16 cellular contexts compared by ENCODE assay signal in the genomic region with DNA sequence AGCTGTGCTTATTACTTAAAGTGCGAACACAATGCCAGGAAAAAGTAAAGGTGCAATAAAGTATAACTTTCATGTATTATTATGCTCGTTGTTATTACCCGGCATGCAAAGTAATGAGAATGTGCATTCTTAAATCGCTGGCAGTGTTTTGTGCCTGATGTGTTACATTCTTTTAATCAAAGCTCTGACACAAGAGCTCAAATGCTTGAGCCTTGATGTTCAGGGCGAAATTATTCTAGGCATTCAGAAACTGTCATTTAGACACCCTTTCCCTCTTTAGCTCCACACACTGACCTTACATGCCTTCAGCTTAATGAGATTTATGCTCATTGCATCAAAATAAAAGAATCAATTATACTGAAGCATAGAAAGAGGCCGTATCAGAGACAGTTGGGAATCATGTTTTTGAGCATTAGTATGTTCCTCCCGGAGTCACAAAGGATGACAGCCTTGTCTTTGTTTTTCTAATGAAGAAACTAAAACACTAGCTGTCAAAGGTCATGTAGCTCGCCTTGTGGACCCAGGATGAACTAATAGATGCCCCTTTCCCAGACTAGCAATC. TPM values are rescaled to one million over a fixed set of nuclear protein-coding genes. Genes with fewer than 3 reads are reported as not detected.
DNase-seq lines count a peak whose midpoint lies in the region; ATAC-seq and TF ChIP-seq lines count a peak whose summit lies in the region.
"Had no signal": no experiment of that assay in that cellular context is flagged by ENCODE, and none has a peak within 500 bp of the region (broad histone marks: within the 10 kb centered on the region; RNA-seq: fewer than 3 reads in every experiment).

No MANE protein-coding gene starts in this region.

- TF ChIP-seq CTCF in BE2C (IDR thresholded peaks at IDR 0.05; ENCODE audit: low read depth, low read length): no peak
- TF ChIP-seq CTCF in Calu3 (IDR thresholded peaks at IDR 0.05; ENCODE audit: unreplicated experiment): no peak

- WGBS in mesenchymal stem cell: 95% methylated on average over 8 of the region's 8 CpGs

- CTCF ChIA-PET in Calu3 (lab: Charles Lee): no interaction called here

- H2AFZ ChIP-seq in mesenchymal stem cell (ENCODE audit: low read depth, low read length): no peak overlapping the region

- no peak overlapping the region for H3K9ac ChIP-seq in mesenchymal stem cell (ENCODE audit: low read length)

- no peaks in the 10 kb centered on the region for H3K9me3 Mint-ChIP-seq in Calu3 (ENCODE audit: low read depth, unreplicated experiment)
- H3K9me3 Mint-ChIP-seq: H9 had no signal

- peaks cover 37 to 96% of the 10 kb centered on the region in 2 experiments for H3K36me3 ChIP-seq in mesenchymal stem cell (ENCODE audit: control insufficient read depth in 1 of 2, insufficient read depth in 2 of 2, low read depth in 1 of 2, low read length in 2 of 2)
- H3K36me3 ChIP-seq in BE2C: no peaks in the 10 kb centered on the region

- no peak overlapping the region for H2AK5ac ChIP-seq in mesenchymal stem cell (ENCODE audit: low read length, severe bottlenecking)

- no peak overlapping the region for H3K23ac ChIP-seq in mesenchymal stem cell (ENCODE audit: low read length in 2 of 2)

- H2BK15ac ChIP-seq in mesenchymal stem cell (ENCODE audit: low read depth, poor library complexity, severe bottlenecking): no peak overlapping the region

- no peak for ATAC-seq in HG03175 (IDR thresholded peaks at IDR 0.05; ENCODE audit: unreplicated experiment)
- ATAC-seq: PC-3 had no signal

- H3K36me3 Mint-ChIP-seq in Calu3 (ENCODE audit: insufficient read depth, unreplicated experiment): peaks cover 5% of the 10 kb centered on the region

- no peak overlapping the region for H3K4me3 ChIP-seq in mesenchymal stem cell (ENCODE audit: insufficient read depth in 1 of 2, low read depth in 1 of 2, low read length in 2 of 2)
- no peak overlapping the region for H3K4me3 ChIP-seq in BE2C (ENCODE audit: low read depth, low read length)
- H3K4me3 ChIP-seq: SJCRH30 had no signal

- H2BK12ac ChIP-seq in mesenchymal stem cell (ENCODE audit: low read length in 2 of 2): no peak overlapping the region

- no peaks in the 10 kb centered on the region for H3K27me3 ChIP-seq in mesenchymal stem cell (ENCODE audit: control insufficient read depth in 1 of 2, insufficient read depth in 1 of 2, low read length in 2 of 2)
- H3K27me3 ChIP-seq in BE2C: no peaks in the 10 kb centered on the region
- H3K27me3 ChIP-seq: SJCRH30 had no signal

- no TSS peak for BruUV-seq in Calu3 (replicated peaks; lab: Mats Ljungman, UMichigan)

- peaks cover 27% of the 10 kb centered on the region for H3K79me1 ChIP-seq in mesenchymal stem cell (replicated peaks; ENCODE audit: low read length, poor library complexity, severe bottlenecking)

- no peak overlapping the region for H3K18ac ChIP-seq in mesenchymal stem cell (ENCODE audit: low read depth in 1 of 2, low read length in 2 of 2)

- H3K4ac ChIP-seq in mesenchymal stem cell (ENCODE audit: low read depth in 1 of 2, low read length in 2 of 2): no peak overlapping the region

- H3K9me3 ChIP-seq in mesenchymal stem cell (ENCODE audit: control insufficient read depth, low read length): no peaks in the 10 kb centered on the region
- no peaks in the 10 kb centered on the region for H3K9me3 ChIP-seq in BE2C
- H3K9me3 ChIP-seq: SJCRH30 had no signal

- intact Hi-C loops in Calu3 (cut with micrococcal nuclease; ENCODE audit: unreplicated experiment): no loop called here

- H4K8ac ChIP-seq in mesenchymal stem cell (ENCODE audit: low read length): no peak overlapping the region

- H3K4me1 ChIP-seq in mesenchymal stem cell (ENCODE audit: control insufficient read depth, insufficient read depth, low read depth, low read length) (peaks cover 13% of the 10 kb centered on the region), BE2C (peaks cover 4% of the 10 kb centered on the region)
- H3K4me1 ChIP-seq: SJCRH30 had no signal

- H3K4me1 Mint-ChIP-seq in Calu3 (ENCODE audit: low read depth, unreplicated experiment): no peaks in the 10 kb centered on the region

- DNase-seq in astrocyte of the hippocampus (ENCODE audit: low read depth, low spot score) (peak; percentile 42), mesenchymal stem cell (no peak), renal cortical epithelial cell (ENCODE audit: low read depth) (peak; percentile 29), NCI-H2171 treated with DMSO at 0.1 percent for 48 hours (lab: John Stamatoyannopoulos, UW) (no peak), BE2C (no peak), Calu3 (no peak)
- DNase-seq: AML-193, COR-L47, DMS153, H9, NCI-H187, NCI-H69, PC-3, SJCRH30 had no signal

- H3K27me3 Mint-ChIP-seq in Calu3 (ENCODE audit: unreplicated experiment): no peaks in the 10 kb centered on the region

- H4K91ac ChIP-seq in mesenchymal stem cell (ENCODE audit: low read length): no peak overlapping the region

- H3K27ac ChIP-seq in mesenchymal stem cell (ENCODE audit: low read length, poor library complexity, severe bottlenecking): peak overlapping the region; percentile 76
- H3K27ac ChIP-seq: RWPE1, SJCRH30 had no signal

- no peak overlapping the region for H3K27ac Mint-ChIP-seq in Calu3 (ENCODE audit: unreplicated experiment)
- H3K27ac Mint-ChIP-seq: H9 had no signal

- H3K14ac ChIP-seq in mesenchymal stem cell (ENCODE audit: low read length in 2 of 2): no peak overlapping the region

- H2BK120ac ChIP-seq in mesenchymal stem cell (ENCODE audit: low read depth, low read length): no peak overlapping the region

- no peak overlapping the region for H3K4me2 ChIP-seq in mesenchymal stem cell (ENCODE audit: low read length, poor library complexity, severe bottlenecking)

- H2BK5ac ChIP-seq in mesenchymal stem cell (ENCODE audit: low read depth, low read length, poor library complexity, severe bottlenecking): no peak overlapping the region

- no peak overlapping the region for H3K4me3 Mint-ChIP-seq in Calu3 (ENCODE audit: low read depth, unreplicated experiment)
- H3K4me3 Mint-ChIP-seq: H9 had no signal

RNA-seq across cellular contexts. Expression of gene FAM114A1, which starts 56.7 kb away (rescaled TPM):
- 166 TPM for polyA plus RNA-seq in mesenchymal stem cell (2013, experiment 1 of 2)
- polyA plus RNA-seq in mesenchymal stem cell (2013, experiment 2 of 2): 170 TPM
- 147 and 192 TPM in 2 replicates for total RNA-seq in renal cortical epithelial cell
- not detected for polyA plus RNA-seq in BE2C (2012; ENCODE audit: insufficient read depth, insufficient read length, low read depth)
- total RNA-seq in Calu3 (2022): 18.5 and 22.1 TPM in 2 replicates

Comparison
In these comparisons a context has a peak if more than half of its experiments do, and no peak if none do; other contexts are left out.
1. DNase-seq: peak in astrocyte of the hippocampus (single experiment) and renal cortical epithelial cell (single experiment); none in mesenchymal stem cell (single experiment), NCI-H2171 treated with DMSO at 0.1 percent for 48 hours (single experiment), BE2C (single experiment) and Calu3 (single experiment).